ENCODE assay signal across 32 cellular contexts in genomic region chr5:31335456-31335855, GRCh38.
"Had no signal": no experiment of that assay in that cellular context is flagged by ENCODE, and none has a peak within 500 bp of the region (broad histone marks: within the 10 kb centered on the region; RNA-seq: fewer than 3 reads in every experiment).

No MANE protein-coding gene starts in this region.

- H3K36me3 ChIP-seq: brain microvascular endothelial cell, esophagus muscularis mucosa, gastroesophageal sphincter, WERI-Rb-1 had no signal

- H3K4me1 ChIP-seq: esophagus muscularis mucosa, gastroesophageal sphincter had no signal

- H3K27ac ChIP-seq: brain microvascular endothelial cell, coronary artery, dorsolateral prefrontal cortex, esophagus muscularis mucosa, gastroesophageal sphincter, WERI-Rb-1 had no signal

- H3K9me3 Mint-ChIP-seq: activated B cell treated with CpG ODN at 0.5 μM for 24 hours; activated CD8-positive, alpha-beta T cell treated with anti-CD3 and anti-CD28 coated beads for 36 hours; activated T-cell treated with anti-CD3 and anti-CD28 coated beads, Interleukin-2, amount 50 U/mL, for 4 hours; activated T-helper 17 cell treated with anti-CD3 and anti-CD28 coated beads, Interleukin-2, amount 50 U/mL, for 72 hours; central memory CD8-positive, alpha-beta T cell; dendritic cell treated with granulocyte-macrophage colony-stimulating factor and Interleukin-4, amounts not matched to agents 40 ng/mL and 50 ng/mL, for 4 days; endodermal cell; T-helper 2 cell treated with Interferon-gamma antibody and Interleukin-4, amounts not matched to agents 5 μg/mL and 100 μg/mL, for 36 hours had no signal

- H3K27me3 Mint-ChIP-seq: activated B cell treated with CpG ODN at 0.5 μM for 24 hours; central memory CD8-positive, alpha-beta T cell had no signal

- DNase-seq: activated B cell treated with CpG ODN at 0.5 μM for 24 hours; activated CD4-positive, alpha-beta T cell treated with anti-CD3 and anti-CD28 coated beads for 48 hours; activated CD4-positive, alpha-beta T cell treated with anti-CD3 and anti-CD28 coated beads, Interleukin-2, amount 50 U/mL, for 1 hour; activated CD4-positive, alpha-beta T cell treated with anti-CD3 and anti-CD28 coated beads, Interleukin-2, amount 50 U/mL, for 48 hours; activated CD8-positive, alpha-beta memory T cell treated with anti-CD3 and anti-CD28 coated beads for 24 hours; activated CD8-positive, alpha-beta T cell treated with anti-CD3 and anti-CD28 coated beads for 36 hours; activated effector memory CD4-positive, alpha-beta T cell treated with Interleukin-2 at 50 U/mL for 16 hours; activated gamma-delta T cell treated with Interleukin-2 at 50 U/mL for 16 hours; activated naive CD4-positive, alpha-beta T cell treated with anti-CD3 and anti-CD28 coated beads, Interleukin-2, amount 50 U/mL, for 16 hours; activated naive CD4-positive, alpha-beta T cell treated with Interleukin-2 at 50 U/mL for 16 hours; activated T-cell treated with anti-CD3 and anti-CD28 coated beads, Interleukin-2, amount 50 U/mL, for 4 hours; amniotic stem cell; anterior cingulate cortex; brain microvascular endothelial cell; dorsolateral prefrontal cortex; effector memory CD4-positive, alpha-beta T cell; endodermal cell; erythroblast; foreskin melanocyte; head of caudate nucleus; hippocampal formation; T1000; WERI-Rb-1 had no signal

- H3K4me1 Mint-ChIP-seq: activated B cell treated with CpG ODN at 0.5 μM for 24 hours; activated T-helper 17 cell treated with anti-CD3 and anti-CD28 coated beads, Interleukin-2, amount 50 U/mL, for 72 hours; central memory CD8-positive, alpha-beta T cell had no signal

- H3K27ac Mint-ChIP-seq: activated B cell treated with CpG ODN at 0.5 μM for 24 hours; activated CD8-positive, alpha-beta T cell treated with anti-CD3 and anti-CD28 coated beads for 36 hours; activated naive CD8-positive, alpha-beta T cell; activated T-helper 17 cell treated with anti-CD3 and anti-CD28 coated beads, Interleukin-2, amount 50 U/mL, for 72 hours; dendritic cell treated with granulocyte-macrophage colony-stimulating factor and Interleukin-4, amounts not matched to agents 40 ng/mL and 50 ng/mL, for 4 days; endodermal cell; T-helper 2 cell treated with Interferon-gamma antibody and Interleukin-4, amounts not matched to agents 5 μg/mL and 100 μg/mL, for 36 hours had no signal

- H3K4me3 Mint-ChIP-seq: activated B cell treated with CpG ODN at 0.5 μM for 24 hours; activated CD8-positive, alpha-beta T cell treated with anti-CD3 and anti-CD28 coated beads for 36 hours; activated naive CD8-positive, alpha-beta T cell; activated T-cell treated with anti-CD3 and anti-CD28 coated beads, Interleukin-2, amount 50 U/mL, for 4 hours; activated T-helper 17 cell treated with anti-CD3 and anti-CD28 coated beads, Interleukin-2, amount 50 U/mL, for 72 hours; central memory CD8-positive, alpha-beta T cell; dendritic cell treated with granulocyte-macrophage colony-stimulating factor and Interleukin-4, amounts not matched to agents 40 ng/mL and 50 ng/mL, for 4 days; endodermal cell; T-helper 2 cell treated with Interferon-gamma antibody and Interleukin-4, amounts not matched to agents 5 μg/mL and 100 μg/mL, for 36 hours had no signal

- H3K9me3 ChIP-seq: esophagus muscularis mucosa, gastroesophageal sphincter had no signal

- H3K27me3 ChIP-seq: brain microvascular endothelial cell, esophagus muscularis mucosa, gastroesophageal sphincter had no signal

- H3K4me3 ChIP-seq: coronary artery, dorsolateral prefrontal cortex, esophagus muscularis mucosa, gastroesophageal sphincter had no signal

- H3K36me3 Mint-ChIP-seq: activated naive CD8-positive, alpha-beta T cell had no signal

- ATAC-seq: activated CD4-positive, CD25-positive, alpha-beta regulatory T cell treated with anti-CD3 and anti-CD28 coated beads, Interleukin-2, amount 50 U/mL, for 24 hours; activated CD8-positive, alpha-beta T cell treated with anti-CD3 and anti-CD28 coated beads for 36 hours; activated T-cell treated with anti-CD3 and anti-CD28 coated beads, Interleukin-2, amount 50 U/mL, for 4 hours; activated T-helper 17 cell treated with anti-CD3 and anti-CD28 coated beads, Interleukin-2, amount 50 U/mL, for 72 hours; gastroesophageal sphincter had no signal
